18 cellular contexts compared by ENCODE assay signal in genomic region chr16:63856537-63856936, GRCh38.
"Had no signal": no experiment of that assay in that cellular context is flagged by ENCODE, and none has a peak within 500 bp of the region (broad histone marks: within the 10 kb centered on the region; RNA-seq: fewer than 3 reads in every experiment).

No MANE protein-coding gene starts in this region.

- H3K9me3 ChIP-seq: right atrium auricular region, sigmoid colon, stomach, thoracic aorta, transverse colon had no signal

- H3K4me3 ChIP-seq: dorsolateral prefrontal cortex, hepatocyte, right atrium auricular region, sigmoid colon, skin epidermis, stomach, thoracic aorta, transverse colon had no signal

- H3K36me3 ChIP-seq: right atrium auricular region, sigmoid colon, stomach, thoracic aorta, transverse colon had no signal

- DNase-seq: cortex of kidney; dorsolateral prefrontal cortex; effector CD8-positive, alpha-beta T cell; foreskin melanocyte; head of caudate nucleus; kidney; left colon; natural killer cell; posterior cingulate gyrus; sigmoid colon; stimulated activated naive CD4-positive, alpha-beta T cell; stomach; substantia nigra; transverse colon had no signal

- H3K27ac ChIP-seq: dorsolateral prefrontal cortex, hepatocyte, right atrium auricular region, sigmoid colon, skin epidermis, stomach, thoracic aorta, transverse colon had no signal

- H3K4me1 ChIP-seq: right atrium auricular region, sigmoid colon, stomach, transverse colon had no signal

- ATAC-seq: left colon, natural killer cell had no signal

- H3K27me3 ChIP-seq: dorsolateral prefrontal cortex, hepatocyte, right atrium auricular region, sigmoid colon, stomach, transverse colon had no signal
